In genomic region chr11:67507891-67508485, GRCh38 we compare ENCODE assay signal across 8 cellular contexts. TPM values are rescaled to one million over a fixed set of nuclear protein-coding genes. Genes with fewer than 3 reads are reported as not detected.
A peak's percentile ranks its signal among the peaks of the same experiment; 100 is the strongest.
DNase-seq lines count a peak whose midpoint lies in the region; ATAC-seq and TF ChIP-seq lines count a peak whose summit lies in the region.

CDK2AP2 (minus strand) TSS chr11:67508162; CDS start chr11:67508082, 80 bp downstream.

- H3K36me3 ChIP-seq in ascending aorta: peaks cover 0 to 5% of the 10 kb centered on the region in 2 donors
- no peaks in the 10 kb centered on the region for H3K36me3 ChIP-seq in vagina

- peaks cover 16 to 27% of the 10 kb centered on the region in 2 donors for H3K4me1 ChIP-seq in ascending aorta
- peaks cover 10% of the 10 kb centered on the region for H3K4me1 ChIP-seq in right cardiac atrium (ENCODE audit: control insufficient read depth, insufficient read depth, low read length)
- H3K4me1 ChIP-seq in vagina: peaks cover 38% of the 10 kb centered on the region

- TF ChIP-seq CTCF in ascending aorta (IDR thresholded peaks at IDR 0.05): no peak
- no peak for TF ChIP-seq CTCF in vagina (IDR thresholded peaks at IDR 0.05)

- H3K9me3 ChIP-seq in ascending aorta: no peaks in the 10 kb centered on the region
- H3K9me3 ChIP-seq in right cardiac atrium (ENCODE audit: control insufficient read depth, low read length): no peaks in the 10 kb centered on the region
- no peaks in the 10 kb centered on the region for H3K9me3 ChIP-seq in vagina

- H3K27me3 Mint-ChIP-seq in T-helper 2 cell treated with Interferon-gamma antibody and Interleukin-4, amounts not matched to agents 5 μg/mL and 100 μg/mL, for 36 hours (ENCODE audit: low read depth): peaks cover 11% of the 10 kb centered on the region

- peak within 1 kb of the TSS; percentile 91 for H3K27ac Mint-ChIP-seq in T-helper 2 cell treated with Interferon-gamma antibody and Interleukin-4, amounts not matched to agents 5 μg/mL and 100 μg/mL, for 36 hours

- TF ChIP-seq POLR2A in vagina (IDR thresholded peaks at IDR 0.05): peak in 1 of 2 donors; percentile 77

- H3K27me3 ChIP-seq in ascending aorta (no peaks in the 10 kb centered on the region), right cardiac atrium (ENCODE audit: control insufficient read depth, insufficient read depth) (no peaks in the 10 kb centered on the region), vagina (no peaks in the 10 kb centered on the region)

- H3K9me3 Mint-ChIP-seq in T-helper 2 cell treated with Interferon-gamma antibody and Interleukin-4, amounts not matched to agents 5 μg/mL and 100 μg/mL, for 36 hours: no peaks in the 10 kb centered on the region

- H3K27ac ChIP-seq in ascending aorta (peak within 1 kb of the TSS; percentile 95 to 96), right cardiac atrium (ENCODE audit: low read length) (peak within 1 kb of the TSS; percentile 96), vagina (peak within 1 kb of the TSS; percentile 94)

- peak within 1 kb of the TSS; percentile 65 to 71 for H3K4me3 ChIP-seq in ascending aorta
- H3K4me3 ChIP-seq in right cardiac atrium (ENCODE audit: low read length): peak within 1 kb of the TSS; percentile 68
- peak within 1 kb of the TSS; percentile 65 to 89 for H3K4me3 ChIP-seq in vagina

- H3K4me3 Mint-ChIP-seq in T-helper 2 cell treated with Interferon-gamma antibody and Interleukin-4, amounts not matched to agents 5 μg/mL and 100 μg/mL, for 36 hours: peak within 1 kb of the TSS; percentile 94

- DNase-seq in NCI-H1930 (lab: John Stamatoyannopoulos, UW) (peak; percentile 97 to 99), ascending aorta (ENCODE audit: low spot score in 2 of 2) (peak; percentile 98 to 100), right cardiac atrium (peak; percentile 100), putamen (ENCODE audit: low spot score) (peak; percentile 98), vagina (ENCODE audit: extremely low spot score in 2 of 2) (peak in 1 of 2 donors; percentile 99)
- peak; percentile 99 for DNase-seq in T-helper 2 cell treated with Interferon-gamma antibody and Interleukin-4, amounts not matched to agents 5 μg/mL and 100 μg/mL, for 36 hours (ENCODE audit: low spot score)

- ATAC-seq in GM18502 (IDR thresholded peaks at IDR 0.05; ENCODE audit: poor library complexity, unreplicated experiment): peak; percentile 73
- peak; percentile 64 for ATAC-seq in HG02970 (IDR thresholded peaks at IDR 0.05; ENCODE audit: low FRiP score, unreplicated experiment)
- ATAC-seq in right cardiac atrium: peak; percentile 90 to 91

- WGBS in right cardiac atrium: under 1% methylated on average over 56 of the region's 56 CpGs

- intact Hi-C loops in ascending aorta (cut with DNase I) (loop anchor here (1.0 to 10.0 kb wide), 9 partner anchors 25 to 393 kb away; partner anchors contain the start of genes AIP, GRK2, GSTP1 and KDM2A), right cardiac atrium (cut with DNase I) (loop anchor here (5.0 to 10.0 kb wide), 4 partner anchors 103 to 116 kb away; partner anchors contain the start of genes PPP1CA (in 2 of the 4), RAD9A (in 2 of the 4) and TBC1D10C (in 2 of the 4)), vagina (cut with DNase I) (loop anchor here (1.0 to 10.0 kb wide), 3 partner anchors 79 to 153 kb away; partner anchors contain the start of genes POLD4 and RAD9A)

- peaks cover 29% of the 10 kb centered on the region for H3K4me1 Mint-ChIP-seq in T-helper 2 cell treated with Interferon-gamma antibody and Interleukin-4, amounts not matched to agents 5 μg/mL and 100 μg/mL, for 36 hours (ENCODE audit: low read depth)

- peaks cover 13% of the 10 kb centered on the region for H3K36me3 Mint-ChIP-seq in T-helper 2 cell treated with Interferon-gamma antibody and Interleukin-4, amounts not matched to agents 5 μg/mL and 100 μg/mL, for 36 hours (ENCODE audit: low read depth)

RNA-seq across cellular contexts. Expression of gene CDK2AP2, which starts in this region (rescaled TPM):
- total RNA-seq in ascending aorta (159 TPM), right cardiac atrium (10 to 100 TPM; 31.5 to 52.7 (median 49.9) TPM), vagina (46.4 TPM)
- polyA plus RNA-seq in right cardiac atrium: 65.2 TPM
